22 cellular contexts compared by ENCODE assay signal in genomic region chr11:134364261-134364660, GRCh38. TPM values are rescaled to one million over a fixed set of nuclear protein-coding genes. Genes with fewer than 3 reads are reported as not detected.
"Had no signal": no experiment of that assay in that cellular context is flagged by ENCODE, and none has a peak within 500 bp of the region (broad histone marks: within the 10 kb centered on the region; RNA-seq: fewer than 3 reads in every experiment).

No MANE protein-coding gene starts in this region.

- H3K27ac Mint-ChIP-seq: effector memory CD8-positive, alpha-beta T cell; immature natural killer cell; natural killer cell had no signal

- H3K27me3 ChIP-seq: pancreas, right lobe of liver had no signal

- ATAC-seq: effector memory CD8-positive, alpha-beta T cell; gastroesophageal sphincter; left cardiac atrium; natural killer cell; pancreas; right lobe of liver had no signal

- H3K36me3 Mint-ChIP-seq: immature natural killer cell, natural killer cell had no signal

- H3K36me3 ChIP-seq: pancreas, prostate gland, right lobe of liver, stomach had no signal

- DNase-seq: effector memory CD8-positive, alpha-beta T cell; esophagus squamous epithelium; foreskin fibroblast; immature natural killer cell; left cardiac atrium; natural killer cell; nucleus accumbens; stimulated activated CD4-positive, alpha-beta T cell treated with anti-CD3 and anti-CD28 coated beads, Interleukin-2, amount 100 ng/mL, for 24 hours; stimulated activated naive CD4-positive, alpha-beta T cell; stomach; substantia nigra; trophoblast cell had no signal

- H3K4me3 ChIP-seq: esophagus squamous epithelium, gastroesophageal sphincter, pancreas, prostate gland, right lobe of liver, stomach had no signal

- H3K9me3 Mint-ChIP-seq: central memory CD8-positive, alpha-beta T cell; effector memory CD8-positive, alpha-beta T cell; immature natural killer cell; natural killer cell; neural crest cell had no signal

- H3K9me3 ChIP-seq: esophagus squamous epithelium, gastroesophageal sphincter, pancreas, prostate gland, right lobe of liver, stomach had no signal

- FAIRE-seq: keratinocyte, pancreas, urothelium cell line had no signal

- H3K27ac ChIP-seq: esophagus squamous epithelium, gastroesophageal sphincter, pancreas, prostate gland, right lobe of liver, stomach had no signal

- H3K27me3 Mint-ChIP-seq: central memory CD8-positive, alpha-beta T cell had no signal

- H3K4me1 ChIP-seq: pancreas, prostate gland, right lobe of liver had no signal

- H3K4me3 Mint-ChIP-seq: central memory CD8-positive, alpha-beta T cell; effector memory CD8-positive, alpha-beta T cell; immature natural killer cell; natural killer cell; neural crest cell had no signal

RNA-seq across cellular contexts. Expression of gene GLB1L2, which starts 32.5 kb away (rescaled TPM):
- total RNA-seq: myocyte had no signal

RNA-seq across cellular contexts. Expression of gene B3GAT1, which starts 47.8 kb away (rescaled TPM):
- total RNA-seq: epithelial cell of proximal tubule, myocyte had no signal
